23 cellular contexts compared by ENCODE assay signal in the genomic region with DNA sequence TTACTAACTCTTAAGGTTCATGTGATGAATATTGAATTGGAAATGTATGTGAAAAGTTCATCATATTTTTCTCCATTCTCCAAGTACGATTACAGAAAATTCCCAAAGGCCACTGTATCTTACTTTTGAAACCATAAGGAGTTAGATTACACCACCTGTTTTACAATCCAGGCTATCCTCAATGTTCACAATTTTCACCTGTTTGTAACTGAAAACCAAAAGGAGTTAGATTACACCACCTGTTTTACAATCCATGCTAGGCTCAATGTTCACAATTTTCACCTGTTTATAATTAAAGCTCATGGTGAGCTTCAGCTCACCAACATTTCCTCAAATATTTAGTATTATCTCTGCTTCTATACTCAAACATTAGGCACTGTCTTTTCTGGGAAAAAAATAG.
DNase-seq lines count a peak whose midpoint lies in the region; ATAC-seq and TF ChIP-seq lines count a peak whose summit lies in the region.
"Had no signal": no experiment of that assay in that cellular context is flagged by ENCODE, and none has a peak within 500 bp of the region (broad histone marks: within the 10 kb centered on the region; RNA-seq: fewer than 3 reads in every experiment).

No MANE protein-coding gene starts in this region.

- no peak overlapping the region for H3K4me2 ChIP-seq in HCT116 (ENCODE audit: low read length)

- no peak for DNase-seq in HCT116 (ENCODE audit: low read depth, low spot score)
- DNase-seq in NCI-H146 (lab: John Stamatoyannopoulos, UW) = peak; percentile 69
- peak; percentile 61 for DNase-seq in NCI-H2107 (lab: John Stamatoyannopoulos, UW)
- DNase-seq in NCI-H748 treated with DMSO at 0.1 percent for 48 hours (lab: John Stamatoyannopoulos, UW) = peak; percentile 25
- no peak for DNase-seq in SKM-1 treated with dmso at 0.1 percent for 144 hours (lab: John Stamatoyannopoulos, UW; ENCODE audit: unreplicated experiment)
- no peak for DNase-seq in uterus
- no peak for DNase-seq in NCI-H526 (lab: John Stamatoyannopoulos, UW)
- DNase-seq: C1 segment of cervical spinal cord; CD4-positive, alpha-beta memory T cell; COR-L47; DMS79; EL; GDM1; Karpas-422; NCI-H1417; NCI-H187; NCI-H226; NCI-H510A; NCI-H82; SHP77 had no signal

- no TSS peak for BruUV-seq in HCT116 (replicated peaks; lab: Mats Ljungman, UMichigan)

- CTCF ChIA-PET in HCT116 (lab: Charles Lee) = interaction anchor here (1.1 kb wide), 1 partner anchor 13 kb away, joined by 4 read pairs; no protein-coding TSS in a partner anchor

- peak overlapping the region; percentile 32 for H2AFZ ChIP-seq in HCT116 (ENCODE audit: low read depth, low read length, poor library complexity, severe bottlenecking)

- TF ChIP-seq RAD21 in HCT116 (IDR thresholded peaks at IDR 0.05; ENCODE audit: low read depth) = no peak

- intact Hi-C loops in HCT116 (cut with micrococcal nuclease) (no loop called here), uterus (cut with DNase I; ENCODE audit: low total_unique reads) (no loop called here)

- no peak overlapping the region for H3K9ac ChIP-seq in HCT116 (ENCODE audit: low read length)

- POLR2A ChIA-PET in HCT116 (lab: Charles Lee) = no interaction called here

- ATAC-seq in HCT116 (no peak), GM21367 (IDR thresholded peaks at IDR 0.05; ENCODE audit: unreplicated experiment) (no peak)
- ATAC-seq: GM12878 had no signal

- H3K9me3 ChIP-seq in HCT116 (ENCODE audit: control insufficient read depth in 1 of 2, insufficient read depth in 1 of 2, low read depth in 1 of 2, low read length in 2 of 2) (no peaks in the 10 kb centered on the region), uterus (no peaks in the 10 kb centered on the region)

- TF ChIP-seq POLR2A in HCT116 (IDR thresholded peaks at IDR 0.05; ENCODE audit: borderline replicate concordance, extremely low read depth, insufficient read depth, insufficient read length) (no peak), uterus (IDR thresholded peaks at IDR 0.05) (no peak)

- H3K79me2 ChIP-seq in HCT116 (ENCODE audit: insufficient read depth, low read length) = no peaks in the 10 kb centered on the region

- no peaks in the 10 kb centered on the region for H3K9me2 ChIP-seq in HCT116 (ENCODE audit: insufficient read depth)

- H3K27me3 ChIP-seq in HCT116 (ENCODE audit: insufficient read depth, low read length) = no peaks in the 10 kb centered on the region
- no peaks in the 10 kb centered on the region for H3K27me3 ChIP-seq in uterus

- H3K4me1 ChIP-seq in HCT116 (ENCODE audit: control insufficient read depth in 1 of 2, insufficient read depth in 2 of 2, low read length in 2 of 2) (peaks cover 0 to 4% of the 10 kb centered on the region in 2 experiments; a peak in 2 of 4 replicates), uterus (no peaks in the 10 kb centered on the region)

- TF ChIP-seq CTCF in HCT116 (IDR thresholded peaks at IDR 0.05 in 2 of 3, conservative IDR thresholded peaks at IDR 0.05 in 1 of 3; ENCODE audit: borderline replicate concordance in 1 of 3, insufficient read depth in 1 of 3, low read depth in 2 of 3, low read length in 2 of 3) (no peak), uterus (IDR thresholded peaks at IDR 0.05) (no peak)

- H3K36me3 ChIP-seq in HCT116 (ENCODE audit: control insufficient read depth in 1 of 2, insufficient read depth in 2 of 2, low read length in 2 of 2) = no peaks in the 10 kb centered on the region
- H3K36me3 ChIP-seq in uterus = no peaks in the 10 kb centered on the region

- no peak overlapping the region for H3K27ac ChIP-seq in HCT116 (ENCODE audit: low read depth, low read length)
- H3K27ac ChIP-seq in uterus = no peak overlapping the region
- H3K27ac ChIP-seq: RWPE1 had no signal

- RAD21 ChIA-PET in HCT116 (lab: Charles Lee; ENCODE audit: low non-redundant PET in 1 of 2, low total read pairs in 2 of 2, uncharacterized antibody in 2 of 2, unreplicated experiment in 2 of 2) = no interaction called here

- no peak overlapping the region for H3K4me3 ChIP-seq in HCT116 (replicated peaks in 1 of 2; ENCODE audit: low read depth in 1 of 2, low read length in 2 of 2)
- no peak overlapping the region for H3K4me3 ChIP-seq in uterus
- H3K4me3 ChIP-seq: GM12878 had no signal

- no peaks in the 10 kb centered on the region for H4K20me1 ChIP-seq in HCT116 (ENCODE audit: insufficient read depth)

TF ChIP-seq in HCT116, 20 proteins besides CTCF, POLR2A, EP300 and RAD21:
- no peak for TF ChIP-seq POLR2AphosphoS5 (IDR thresholded peaks at IDR 0.05; ENCODE audit: low read depth, low read length)
- TF ChIP-seq CEBPB (IDR thresholded peaks at IDR 0.05; ENCODE audit: low read depth) = no peak
- no peak for TF ChIP-seq FOSL1 (IDR thresholded peaks at IDR 0.05; ENCODE audit: low read depth)
- no peak for TF ChIP-seq EGR1 (IDR thresholded peaks at IDR 0.05; ENCODE audit: low read depth)
- no peak for TF ChIP-seq CBX3 (IDR thresholded peaks at IDR 0.05; ENCODE audit: low read depth)
- TF ChIP-seq JUND (IDR thresholded peaks at IDR 0.05) = no peak
- TF ChIP-seq, protein P1, sequence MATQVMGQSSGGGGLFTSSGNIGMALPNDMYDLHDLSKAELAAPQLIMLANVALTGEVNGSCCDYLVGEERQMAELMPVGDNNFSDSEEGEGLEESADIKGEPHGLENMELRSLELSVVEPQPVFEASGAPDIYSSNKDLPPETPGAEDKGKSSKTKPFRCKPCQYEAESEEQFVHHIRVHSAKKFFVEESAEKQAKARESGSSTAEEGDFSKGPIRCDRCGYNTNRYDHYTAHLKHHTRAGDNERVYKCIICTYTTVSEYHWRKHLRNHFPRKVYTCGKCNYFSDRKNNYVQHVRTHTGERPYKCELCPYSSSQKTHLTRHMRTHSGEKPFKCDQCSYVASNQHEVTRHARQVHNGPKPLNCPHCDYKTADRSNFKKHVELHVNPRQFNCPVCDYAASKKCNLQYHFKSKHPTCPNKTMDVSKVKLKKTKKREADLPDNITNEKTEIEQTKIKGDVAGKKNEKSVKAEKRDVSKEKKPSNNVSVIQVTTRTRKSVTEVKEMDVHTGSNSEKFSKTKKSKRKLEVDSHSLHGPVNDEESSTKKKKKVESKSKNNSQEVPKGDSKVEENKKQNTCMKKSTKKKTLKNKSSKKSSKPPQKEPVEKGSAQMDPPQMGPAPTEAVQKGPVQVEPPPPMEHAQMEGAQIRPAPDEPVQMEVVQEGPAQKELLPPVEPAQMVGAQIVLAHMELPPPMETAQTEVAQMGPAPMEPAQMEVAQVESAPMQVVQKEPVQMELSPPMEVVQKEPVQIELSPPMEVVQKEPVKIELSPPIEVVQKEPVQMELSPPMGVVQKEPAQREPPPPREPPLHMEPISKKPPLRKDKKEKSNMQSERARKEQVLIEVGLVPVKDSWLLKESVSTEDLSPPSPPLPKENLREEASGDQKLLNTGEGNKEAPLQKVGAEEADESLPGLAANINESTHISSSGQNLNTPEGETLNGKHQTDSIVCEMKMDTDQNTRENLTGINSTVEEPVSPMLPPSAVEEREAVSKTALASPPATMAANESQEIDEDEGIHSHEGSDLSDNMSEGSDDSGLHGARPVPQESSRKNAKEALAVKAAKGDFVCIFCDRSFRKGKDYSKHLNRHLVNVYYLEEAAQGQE (IDR thresholded peaks at IDR 0.05; ENCODE audit: low read depth) = no peak
- TF ChIP-seq ZNF274 (IDR thresholded peaks at IDR 0.05; ENCODE audit: low read depth, low read length) = no peak
- TF ChIP-seq ZFX (IDR thresholded peaks at IDR 0.05) = no peak

Comparison
In these comparisons a context has a peak if more than half of its experiments do, and no peak if none do; other contexts are left out.
1. DNase-seq: peak in NCI-H146 (single experiment), NCI-H2107 (single experiment) and NCI-H748 treated with DMSO at 0.1 percent for 48 hours (single experiment); none in HCT116 (single experiment), SKM-1 treated with dmso at 0.1 percent for 144 hours (single experiment), uterus (0 of 2) and NCI-H526 (0 of 2).